17 cellular contexts compared by ENCODE assay signal in genomic region chr11:102716527-102716926, GRCh38. TPM values are rescaled to one million over a fixed set of nuclear protein-coding genes. Genes with fewer than 3 reads are reported as not detected.
DNase-seq lines count a peak whose midpoint lies in the region; ATAC-seq and TF ChIP-seq lines count a peak whose summit lies in the region.
"Had no signal": no experiment of that assay in that cellular context is flagged by ENCODE, and none has a peak within 500 bp of the region (broad histone marks: within the 10 kb centered on the region; RNA-seq: fewer than 3 reads in every experiment).

No MANE protein-coding gene starts in this region.

- no peak overlapping the region for H3K4me3 ChIP-seq in OCI-LY7 (ENCODE audit: low read depth, low read length, poor library complexity, severe bottlenecking)
- H3K4me3 ChIP-seq: stomach had no signal

- peaks cover 7% of the 10 kb centered on the region for H3K4me1 ChIP-seq in OCI-LY7 (ENCODE audit: insufficient read depth, low read length, poor library complexity, severe bottlenecking)
- H3K4me1 ChIP-seq: BE2C, stomach had no signal

- H2AFZ ChIP-seq in OCI-LY7 (ENCODE audit: low read length), result no peak overlapping the region

- ATAC-seq in GM18861 (IDR thresholded peaks at IDR 0.05; ENCODE audit: unreplicated experiment) (peak; percentile 62), GM21529 (IDR thresholded peaks at IDR 0.05; ENCODE audit: unreplicated experiment) (peak; percentile 72), HG03354 (IDR thresholded peaks at IDR 0.05; ENCODE audit: poor library complexity, severe bottlenecking, unreplicated experiment) (peak; percentile 74), HG02763 (IDR thresholded peaks at IDR 0.05; ENCODE audit: unreplicated experiment) (no peak)
- ATAC-seq: naive thymus-derived CD8-positive, alpha-beta T cell had no signal

- BruUV-seq in OCI-LY7 (replicated peaks; lab: Mats Ljungman, UMichigan), result no TSS peak

- H3K4me2 ChIP-seq in OCI-LY7 (ENCODE audit: low read length), result peak overlapping the region; percentile 17; the same call in 1 of the 2 replicates

- H3K9me2 ChIP-seq in OCI-LY7 (ENCODE audit: insufficient read depth, low read length), result no peaks in the 10 kb centered on the region

- DNase-seq in OCI-LY7 (ENCODE audit: low spot score) (peak; percentile 8), substantia nigra (lab: John Stamatoyannopoulos, UW) (no peak), DMS153 (lab: John Stamatoyannopoulos, UW) (no peak)
- no peak for DNase-seq in stimulated activated CD4-positive, alpha-beta T cell treated with anti-CD3 and anti-CD28 coated beads, Interleukin-2, amount 100 ng/mL, for 24 hours
- DNase-seq: activated naive CD8-positive, alpha-beta T cell treated with anti-CD3 and anti-CD28 coated beads, Interleukin-2, amount 10 ng/mL, durations not matched to agents 7 days and 5 days; BE2C; DND-41; HCEC 1CT; naive thymus-derived CD8-positive, alpha-beta T cell; NCI-H446; stomach had no signal

- no peaks in the 10 kb centered on the region for H4K20me1 ChIP-seq in OCI-LY7 (ENCODE audit: insufficient read depth, low read length)

- intact Hi-C loops in OCI-LY7 (cut with micrococcal nuclease; ENCODE audit: unreplicated experiment), result no loop called here

- TF ChIP-seq CTCF in OCI-LY7 (conservative IDR thresholded peaks at IDR 0.05; ENCODE audit: low read length), result no peak

- H3K9me3 ChIP-seq in OCI-LY7 (ENCODE audit: low read length), result no peaks in the 10 kb centered on the region
- H3K9me3 ChIP-seq: BE2C, stomach had no signal

- no peaks in the 10 kb centered on the region for H3K36me3 ChIP-seq in OCI-LY7 (ENCODE audit: insufficient read depth, low read length)
- H3K36me3 ChIP-seq: BE2C, stomach had no signal

- H3K79me2 ChIP-seq in OCI-LY7 (ENCODE audit: insufficient read depth, low read depth, low read length), result no peaks in the 10 kb centered on the region

- CTCF ChIA-PET in OCI-LY7 (lab: Charles Lee; ENCODE audit: unreplicated experiment), result no interaction called here

- POLR2A ChIA-PET in OCI-LY7 (lab: Charles Lee), result no interaction called here

- H3K27ac ChIP-seq in OCI-LY7 (ENCODE audit: low read depth, low read length, poor library complexity, severe bottlenecking), result no peak overlapping the region
- H3K27ac ChIP-seq in substantia nigra (ENCODE audit: low read depth, low read length, poor library complexity, severe bottlenecking), result no peak overlapping the region
- H3K27ac ChIP-seq: RWPE1, stomach had no signal

RNA-seq across cellular contexts. Expression of gene MMP8, which starts 8.2 kb away (rescaled TPM):
- not detected in 2 replicates for total RNA-seq in OCI-LY7 (2014; rRNA removed; shearing (Covaris generic))
- not detected in 2 replicates for total RNA-seq in OCI-LY7 (2022)
- total RNA-seq: activated CD8-positive, alpha-beta memory T cell treated with anti-CD3 and anti-CD28 coated beads for 36 hours; activated naive CD8-positive, alpha-beta T cell treated with anti-CD3 and anti-CD28 coated beads, Interleukin-2, amount 10 ng/mL, durations not matched to agents 7 days and 5 days; naive thymus-derived CD8-positive, alpha-beta T cell had no signal

RNA-seq across cellular contexts. Expression of gene MMP27, which starts 11.0 kb away (rescaled TPM):
- total RNA-seq in OCI-LY7 (2014; rRNA removed; shearing (Covaris generic)), result not detected in 2 replicates
- total RNA-seq in OCI-LY7 (2022), result not detected in 2 replicates
- total RNA-seq: activated CD8-positive, alpha-beta memory T cell treated with anti-CD3 and anti-CD28 coated beads for 36 hours; activated naive CD8-positive, alpha-beta T cell treated with anti-CD3 and anti-CD28 coated beads, Interleukin-2, amount 10 ng/mL, durations not matched to agents 7 days and 5 days; naive thymus-derived CD8-positive, alpha-beta T cell; stomach had no signal
